In the genomic region with DNA sequence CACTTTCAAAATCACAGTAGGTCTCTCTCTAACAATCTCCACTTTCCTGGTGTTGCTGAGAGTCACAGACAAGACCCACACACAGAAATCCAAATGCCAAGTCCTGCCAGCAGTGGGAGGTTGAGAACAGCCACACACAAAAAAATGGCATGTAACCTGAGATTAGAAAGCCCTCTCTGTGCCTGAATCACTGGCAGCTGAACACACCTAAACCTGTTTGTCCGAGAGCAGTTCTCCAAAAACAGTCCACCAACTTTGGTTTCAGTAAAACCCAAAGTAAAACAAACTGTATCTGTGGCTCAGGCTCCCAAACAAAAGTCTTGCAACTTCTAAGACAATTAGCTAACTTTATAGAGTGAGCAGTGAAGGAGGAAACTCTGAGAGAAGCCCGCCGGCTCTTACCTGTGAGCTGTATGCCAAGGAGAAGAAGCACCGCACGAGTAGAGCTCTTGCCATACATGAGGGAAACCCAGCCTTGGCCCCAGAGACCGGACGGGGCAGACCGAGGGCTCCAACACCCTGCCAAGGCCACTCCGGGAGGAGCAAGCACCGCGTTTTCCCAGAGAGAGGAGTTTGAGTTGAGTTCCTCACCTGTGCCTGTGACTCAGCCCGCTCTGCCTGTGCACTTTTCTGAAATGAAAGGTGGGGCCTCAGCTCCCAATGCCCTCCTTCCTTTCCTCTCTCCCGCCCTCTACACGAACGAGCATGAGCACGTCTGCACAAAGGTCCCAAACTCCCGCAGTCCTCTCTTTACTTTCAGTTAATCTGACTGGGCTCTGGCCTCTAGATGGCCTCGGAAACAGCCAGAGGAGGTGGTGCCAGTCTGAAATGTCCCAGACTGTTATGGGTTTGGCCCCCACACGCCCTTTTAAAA, we compare ENCODE assay signal across 8 cellular contexts. TPM values are rescaled to one million over a fixed set of nuclear protein-coding genes. Genes with fewer than 3 reads are reported as not detected.
DNase-seq lines count a peak whose midpoint lies in the region; ATAC-seq and TF ChIP-seq lines count a peak whose summit lies in the region.
"Had no signal": no experiment of that assay in that cellular context is flagged by ENCODE, and none has a peak within 500 bp of the region (broad histone marks: within the 10 kb centered on the region; RNA-seq: fewer than 3 reads in every experiment).

A gene (minus strand): TSS at position 604 of the 874 bp plus-strand sequence. CDS start 144 bp downstream, at position 460.

- H3K27me3 Mint-ChIP-seq in nephron (ENCODE audit: low read depth), result peaks cover 83% of the 10 kb centered on the region

- H3K4me1 ChIP-seq in HUES64 (ENCODE audit: insufficient read depth, low read length), result peaks cover 22% of the 10 kb centered on the region
- H3K4me1 ChIP-seq in esophagus (ENCODE audit: control insufficient read depth in 2 of 2, insufficient read depth in 2 of 2, low read length in 1 of 2), result peaks cover 0 to 5% of the 10 kb centered on the region in 2 donors

- no peak for ATAC-seq in GM21737 (IDR thresholded peaks at IDR 0.05; ENCODE audit: unreplicated experiment)
- no peak for ATAC-seq in HG02759 (IDR thresholded peaks at IDR 0.05; ENCODE audit: unreplicated experiment)

- TF ChIP-seq CTCF in nephron (IDR thresholded peaks at IDR 0.05; ENCODE audit: unreplicated experiment in 3 of 3), result no peak

- H3K9ac ChIP-seq in HUES64 (ENCODE audit: low read depth, low read length), result peak within 1 kb of the TSS; percentile 54

- H3K27ac ChIP-seq in HUES64 (ENCODE audit: low read depth, low read length), result no peak within 1 kb of the TSS
- peak within 1 kb of the TSS; percentile 86 for H3K27ac ChIP-seq in esophagus (ENCODE audit: low read depth in 2 of 2, low read length in 1 of 2)
- H3K27ac ChIP-seq: SK-N-MC had no signal

- H3K36me3 ChIP-seq in HUES64 (ENCODE audit: insufficient read depth, low read length) (no peaks in the 10 kb centered on the region), esophagus (ENCODE audit: control insufficient read depth in 2 of 2, insufficient read depth in 2 of 2, low read length in 1 of 2) (peaks cover 0 to 6% of the 10 kb centered on the region in 2 donors)

- H3K9me3 ChIP-seq in HUES64 (ENCODE audit: insufficient read depth, low read depth, low read length) (no peaks in the 10 kb centered on the region), esophagus (ENCODE audit: control insufficient read depth in 2 of 2, insufficient read depth in 1 of 2, low read depth in 1 of 2, low read length in 1 of 2) (no peaks in the 10 kb centered on the region)

- DNase-seq in SW480 (ENCODE audit: low spot score) (peak; percentile 92), SW 1271 (lab: John Stamatoyannopoulos, UW) (no peak)

- no peaks in the 10 kb centered on the region for H3K36me3 Mint-ChIP-seq in nephron (ENCODE audit: low read depth)

- 11% methylated on average over 19 of the region's 19 CpGs for WGBS in HUES64
- WGBS in esophagus, 2 donors, result 9 to 10% methylated on average over 19 of the region's 19 CpGs

- H3K4me3 ChIP-seq in HUES64 (ENCODE audit: low read length), result peak within 1 kb of the TSS; percentile 51
- H3K4me3 ChIP-seq in esophagus (ENCODE audit: low read depth in 1 of 2, low read length in 2 of 2), result peak within 1 kb of the TSS; percentile 62 to 83
- H3K4me3 ChIP-seq: SK-N-MC had no signal

- H3K4me1 Mint-ChIP-seq in nephron, result peaks cover 16% of the 10 kb centered on the region

- H3K27me3 ChIP-seq in HUES64 (ENCODE audit: insufficient read depth, low read length), result peaks cover 84% of the 10 kb centered on the region
- H3K27me3 ChIP-seq in esophagus (ENCODE audit: control insufficient read depth in 1 of 2, insufficient read depth in 2 of 2, low read length in 2 of 2), result no peaks in the 10 kb centered on the region

- peak within 1 kb of the TSS; percentile 70 to 83 (median 74) for H3K4me3 Mint-ChIP-seq in nephron

- H3K27ac Mint-ChIP-seq in nephron, result peak within 1 kb of the TSS; percentile 76 to 89 (median 85)

- no peaks in the 10 kb centered on the region for H3K9me3 Mint-ChIP-seq in nephron

RNA-seq across cellular contexts. Expression of the gene that starts here (rescaled TPM):
- 0.65 TPM for polyA plus RNA-seq in HUES64 (2013, experiment 1 of 2)
- 1.3 TPM for polyA plus RNA-seq in HUES64 (2013, experiment 2 of 2)
- polyA plus RNA-seq in esophagus, result 100 to 1,000 TPM; 150 to 185 TPM
